9 cellular contexts compared by ENCODE assay signal in genomic region chr11:88421530-88421929, GRCh38.
A peak's percentile ranks its signal among the peaks of the same experiment; 100 is the strongest.
DNase-seq lines count a peak whose midpoint lies in the region; ATAC-seq and TF ChIP-seq lines count a peak whose summit lies in the region.
"Had no signal": no experiment of that assay in that cellular context is flagged by ENCODE, and none has a peak within 500 bp of the region (broad histone marks: within the 10 kb centered on the region; RNA-seq: fewer than 3 reads in every experiment).

No MANE protein-coding gene starts in this region.

- no peaks in the 10 kb centered on the region for H3K36me3 ChIP-seq in left lung
- H3K36me3 ChIP-seq in transverse colon: no peaks in the 10 kb centered on the region

- no peak for TF ChIP-seq CTCF in CD4-positive, alpha-beta T cell (IDR thresholded peaks at IDR 0.05)
- TF ChIP-seq CTCF in left lung (IDR thresholded peaks at IDR 0.05) (no peak), transverse colon (IDR thresholded peaks at IDR 0.05) (no peak), endothelial cell (IDR thresholded peaks at IDR 0.05; ENCODE audit: unreplicated experiment) (no peak), coronary artery (IDR thresholded peaks at IDR 0.05) (no peak)

- no peak for DNase-seq in CD4-positive, alpha-beta T cell
- DNase-seq in activated T-cell treated with anti-CD3 and anti-CD28 coated beads, Interleukin-2, amount 50 U/mL, for 24 hours: no peak
- peak in 1 of 2 donors; percentile 47 for DNase-seq in left lung
- no peak for DNase-seq in transverse colon
- no peak for DNase-seq in endothelial cell (ENCODE audit: low spot score)
- DNase-seq in coronary artery (ENCODE audit: low spot score): no peak

- H3K9me3 ChIP-seq in CD4-positive, alpha-beta T cell (ENCODE audit: control insufficient read depth, low read length): no peaks in the 10 kb centered on the region
- H3K9me3 ChIP-seq in left lung (no peaks in the 10 kb centered on the region), transverse colon (no peaks in the 10 kb centered on the region)

- peaks cover 52% of the 10 kb centered on the region for H3K4me1 Mint-ChIP-seq in CD4-positive, alpha-beta T cell (ENCODE audit: low read depth)
- peaks cover 62% of the 10 kb centered on the region for H3K4me1 Mint-ChIP-seq in activated T-cell treated with anti-CD3 and anti-CD28 coated beads, Interleukin-2, amount 50 U/mL, for 24 hours (ENCODE audit: low read depth)
- peaks cover 15% of the 10 kb centered on the region for H3K4me1 Mint-ChIP-seq in endothelial cell (ENCODE audit: unreplicated experiment)
- H3K4me1 Mint-ChIP-seq: brain had no signal

- CTCF ChIA-PET in CD4-positive, alpha-beta T cell (lab: Charles Lee): no interaction called here

- H3K4me1 ChIP-seq in left lung (peaks cover 12 to 45% of the 10 kb centered on the region in 2 donors), transverse colon (peaks cover 0 to 16% (median 0%) of the 10 kb centered on the region in 4 donors)

- no peak overlapping the region for H3K4me3 Mint-ChIP-seq in CD4-positive, alpha-beta T cell
- H3K4me3 Mint-ChIP-seq in activated T-cell treated with anti-CD3 and anti-CD28 coated beads, Interleukin-2, amount 50 U/mL, for 24 hours: peak overlapping the region; percentile 50
- no peak overlapping the region for H3K4me3 Mint-ChIP-seq in endothelial cell (ENCODE audit: unreplicated experiment)
- H3K4me3 Mint-ChIP-seq: brain had no signal

- H3K27me3 Mint-ChIP-seq in CD4-positive, alpha-beta T cell: no peaks in the 10 kb centered on the region
- H3K27me3 Mint-ChIP-seq in activated T-cell treated with anti-CD3 and anti-CD28 coated beads, Interleukin-2, amount 50 U/mL, for 24 hours: no peaks in the 10 kb centered on the region
- H3K27me3 Mint-ChIP-seq in endothelial cell (ENCODE audit: unreplicated experiment): peaks cover 2% of the 10 kb centered on the region

- no peaks in the 10 kb centered on the region for H3K9me3 Mint-ChIP-seq in CD4-positive, alpha-beta T cell
- H3K9me3 Mint-ChIP-seq in activated T-cell treated with anti-CD3 and anti-CD28 coated beads, Interleukin-2, amount 50 U/mL, for 24 hours: no peaks in the 10 kb centered on the region
- H3K9me3 Mint-ChIP-seq in endothelial cell (ENCODE audit: unreplicated experiment): no peaks in the 10 kb centered on the region
- H3K9me3 Mint-ChIP-seq: brain had no signal

- peak overlapping the region; percentile 50 for H3K27ac Mint-ChIP-seq in CD4-positive, alpha-beta T cell
- peak overlapping the region; percentile 93 for H3K27ac Mint-ChIP-seq in activated T-cell treated with anti-CD3 and anti-CD28 coated beads, Interleukin-2, amount 50 U/mL, for 24 hours
- H3K27ac Mint-ChIP-seq in endothelial cell (ENCODE audit: unreplicated experiment): no peak overlapping the region
- H3K27ac Mint-ChIP-seq: brain had no signal

- POLR2A ChIA-PET in CD4-positive, alpha-beta T cell (lab: Charles Lee): interaction anchor here (0.7 to 1.1 kb wide), 2 partner anchors 15 to 441 kb away, joined by 3 to 4 read pairs; no protein-coding TSS in a partner anchor

- intact Hi-C loops in CD4-positive, alpha-beta T cell (cut with DNase I, micrococcal nuclease): no loop called here
- intact Hi-C loops in left lung (cut with DNase I): no loop called here
- intact Hi-C loops in transverse colon (cut with DNase I; ENCODE audit: low total_unique reads): no loop called here

- no peak for TF ChIP-seq POLR2A in transverse colon (IDR thresholded peaks at IDR 0.05)

- in situ Hi-C loops in transverse colon (cut with MboI; ENCODE audit: low pct_ligation_motif_present in 1 of 4, low pct_unique_long_range_greater_than_20kb in 1 of 4, low sequenced_read_pairs in 3 of 4): no loop called here

- H3K27ac ChIP-seq in CD4-positive, alpha-beta T cell (ENCODE audit: low read depth, low read length): no peak overlapping the region
- H3K27ac ChIP-seq in left lung (peak overlapping the region; percentile 49 to 83), transverse colon (peak overlapping the region; percentile 32 to 54 (median 37)), coronary artery (peak overlapping the region in 1 of 2 donors; percentile 71)

- TF ChIP-seq EP300 in transverse colon (IDR thresholded peaks at IDR 0.05; ENCODE audit: low read depth): no peak

- H3K4me3 ChIP-seq in left lung (no peak overlapping the region), transverse colon (no peak overlapping the region), coronary artery (no peak overlapping the region)

- no peaks in the 10 kb centered on the region for H3K27me3 ChIP-seq in CD4-positive, alpha-beta T cell (ENCODE audit: control insufficient read depth, insufficient read depth, low read length)
- H3K27me3 ChIP-seq in left lung: no peaks in the 10 kb centered on the region
- no peaks in the 10 kb centered on the region for H3K27me3 ChIP-seq in transverse colon

- WGBS in transverse colon (ENCODE audit: low coverage in 1 of 2), 2 donors: 34% methylated on average over 1 of the region's 1 CpG; no CpG with 5 or more reads in 1 of the 2 donors

- no peaks in the 10 kb centered on the region for H3K36me3 Mint-ChIP-seq in CD4-positive, alpha-beta T cell (ENCODE audit: low read depth)
- H3K36me3 Mint-ChIP-seq in activated T-cell treated with anti-CD3 and anti-CD28 coated beads, Interleukin-2, amount 50 U/mL, for 24 hours (ENCODE audit: low read depth): no peaks in the 10 kb centered on the region
- no peaks in the 10 kb centered on the region for H3K36me3 Mint-ChIP-seq in endothelial cell (ENCODE audit: low read depth, unreplicated experiment)
- H3K36me3 Mint-ChIP-seq: brain had no signal

- no peak for ATAC-seq in CD4-positive, alpha-beta T cell (ENCODE audit: poor library complexity)
- ATAC-seq in GM19397 (IDR thresholded peaks at IDR 0.05; ENCODE audit: unreplicated experiment): peak; percentile 65
- peak; percentile 82 for ATAC-seq in HG03457 (IDR thresholded peaks at IDR 0.05; ENCODE audit: unreplicated experiment)
- ATAC-seq in left lung: peak; percentile 65
